In genomic region chr3:155861476-155862183, GRCh38 we compare ENCODE assay signal across 18 cellular contexts. TPM values are rescaled to one million over a fixed set of nuclear protein-coding genes. Genes with fewer than 3 reads are reported as not detected.
A peak's percentile ranks its signal among the peaks of the same experiment; 100 is the strongest.
DNase-seq lines count a peak whose midpoint lies in the region; ATAC-seq and TF ChIP-seq lines count a peak whose summit lies in the region.
"Had no signal": no experiment of that assay in that cellular context is flagged by ENCODE, and none has a peak within 500 bp of the region (broad histone marks: within the 10 kb centered on the region; RNA-seq: fewer than 3 reads in every experiment).

No MANE protein-coding gene starts in this region.

- H3K9me3 ChIP-seq in OCI-LY7 (ENCODE audit: low read length) (peaks cover 6% of the 10 kb centered on the region; the same call in 1 of the 2 replicates), osteoblast (ENCODE audit: low read depth, low read length) (no peaks in the 10 kb centered on the region)
- H3K9me3 ChIP-seq: colonic mucosa, thyroid gland had no signal

- no peaks in the 10 kb centered on the region for H4K20me1 ChIP-seq in OCI-LY7 (ENCODE audit: insufficient read depth, low read length)
- H4K20me1 ChIP-seq in osteoblast (ENCODE audit: insufficient read depth, low read length): no peaks in the 10 kb centered on the region

- TF ChIP-seq CTCF in OCI-LY7 (conservative IDR thresholded peaks at IDR 0.05; ENCODE audit: low read length) (no peak), osteoblast (IDR thresholded peaks at IDR 0.05; ENCODE audit: extremely low read depth, low read depth, low read length) (no peak)

- no peaks in the 10 kb centered on the region for H3K9me3 Mint-ChIP-seq in activated naive CD4-positive, alpha-beta T cell treated with anti-CD3 and anti-CD28 coated beads, Interleukin-2, amount 50 U/mL, for 72 hours
- H3K9me3 Mint-ChIP-seq in activated T-helper 2 cell treated with anti-CD3 and anti-CD28 coated beads, Interferon-gamma antibody, Interleukin-2, Interleukin-4, amounts not matched to agents 10 μg/mL and 5 μg/mL and 100 μg/mL, durations not matched to agents 14 hours and 24 hours and 36 hours: peaks cover 7% of the 10 kb centered on the region
- H3K9me3 Mint-ChIP-seq: stimulated activated naive B cell treated with anti-CD40 and anti-IgM and Interleukin-4, amounts not matched to agents 10 μg/mL and 1 μg/mL and 100 μg/mL, for 72 hours had no signal

- H3K27me3 Mint-ChIP-seq in activated T-helper 2 cell treated with anti-CD3 and anti-CD28 coated beads, Interferon-gamma antibody, Interleukin-2, Interleukin-4, amounts not matched to agents 10 μg/mL and 5 μg/mL and 100 μg/mL, durations not matched to agents 14 hours and 24 hours and 36 hours (ENCODE audit: low read depth): no peaks in the 10 kb centered on the region

- CTCF ChIA-PET in OCI-LY7 (lab: Charles Lee; ENCODE audit: unreplicated experiment): interaction anchor here (0.6 kb wide), 1 partner anchor 901 kb away, joined by 3 read pairs; no protein-coding TSS in a partner anchor

- no peak for DNase-seq in activated naive CD4-positive, alpha-beta T cell treated with anti-CD3 and anti-CD28 coated beads, Interleukin-2, amount 50 U/mL, for 72 hours (ENCODE audit: low spot score in 2 of 2)
- DNase-seq in activated naive CD4-positive, alpha-beta T cell (lab: John Stamatoyannopoulos, UW): no peak
- DNase-seq in OCI-LY7 (ENCODE audit: low spot score) (no peak), osteoblast (ENCODE audit: insufficient read length, low spot score, missing footprints) (no peak), left lobe of liver (ENCODE audit: low spot score) (no peak), C1 segment of cervical spinal cord (lab: John Stamatoyannopoulos, UW) (no peak)
- no peak for DNase-seq in activated T-helper 2 cell treated with anti-CD3 and anti-CD28 coated beads, Interferon-gamma antibody, Interleukin-2, Interleukin-4, amounts not matched to agents 10 μg/mL and 5 μg/mL and 100 μg/mL, durations not matched to agents 14 hours and 24 hours and 36 hours (ENCODE audit: low spot score)
- DNase-seq: colonic mucosa; glutamatergic neuron; left colon; NCI-H1930; NCI-H82; nephron progenitor cell; stimulated activated naive B cell treated with anti-CD40 and anti-IgM and Interleukin-4, amounts not matched to agents 10 μg/mL and 1 μg/mL and 100 μg/mL, for 72 hours; thyroid gland had no signal

- no peak overlapping the region for H3K4me2 ChIP-seq in OCI-LY7 (ENCODE audit: low read length)
- no peak overlapping the region for H3K4me2 ChIP-seq in osteoblast (ENCODE audit: insufficient read depth, low read length)

- no peak for ATAC-seq in activated naive CD4-positive, alpha-beta T cell treated with anti-CD3 and anti-CD28 coated beads, Interleukin-2, amount 50 U/mL, for 72 hours
- no peak for ATAC-seq in left lobe of liver
- ATAC-seq in GM21825 (IDR thresholded peaks at IDR 0.05; ENCODE audit: unreplicated experiment): no peak
- ATAC-seq: left colon; Panc1; stimulated activated naive B cell treated with anti-CD40 and anti-IgM and Interleukin-4, amounts not matched to agents 10 μg/mL and 1 μg/mL and 100 μg/mL, for 72 hours had no signal

- peaks cover 35% of the 10 kb centered on the region for H3K4me1 Mint-ChIP-seq in activated T-helper 2 cell treated with anti-CD3 and anti-CD28 coated beads, Interferon-gamma antibody, Interleukin-2, Interleukin-4, amounts not matched to agents 10 μg/mL and 5 μg/mL and 100 μg/mL, durations not matched to agents 14 hours and 24 hours and 36 hours (ENCODE audit: low read depth)

- H3K4me3 ChIP-seq in OCI-LY7 (ENCODE audit: low read depth, low read length, poor library complexity, severe bottlenecking): no peak overlapping the region
- no peak overlapping the region for H3K4me3 ChIP-seq in osteoblast (ENCODE audit: insufficient read depth, low read length)
- H3K4me3 ChIP-seq: colonic mucosa, GM23248, thyroid gland had no signal

- POLR2A ChIA-PET in OCI-LY7 (lab: Charles Lee): interaction anchor here (0.7 to 1.5 kb wide), 3 partner anchors 9 to 136 kb away, joined by 3 to 7 read pairs (median 3); partner anchors contain the start of gene GMPS

- intact Hi-C loops in OCI-LY7 (cut with micrococcal nuclease; ENCODE audit: unreplicated experiment): loop anchor here (10.0 kb wide), 1 partner anchor 507 kb away; no protein-coding TSS in a partner anchor
- intact Hi-C loops in activated T-helper 2 cell treated with anti-CD3 and anti-CD28 coated beads, Interferon-gamma antibody, Interleukin-2, Interleukin-4, amounts not matched to agents 10 μg/mL and 5 μg/mL and 100 μg/mL, durations not matched to agents 14 hours and 24 hours and 36 hours (cut with micrococcal nuclease): loop anchor here (1.0 to 10.0 kb wide), 3 partner anchors 7 to 117 kb away; partner anchors contain the start of genes GMPS, PLCH1 and SLC33A1

- H3K27me3 ChIP-seq in osteoblast (ENCODE audit: insufficient read depth, low read length): no peaks in the 10 kb centered on the region
- H3K27me3 ChIP-seq: colonic mucosa, thyroid gland had no signal

- H3K27ac ChIP-seq in OCI-LY7 (ENCODE audit: low read depth, low read length, poor library complexity, severe bottlenecking) (no peak overlapping the region), osteoblast (ENCODE audit: low read depth, low read length) (no peak overlapping the region)
- H3K27ac ChIP-seq: colonic mucosa, GM23248, thyroid gland had no signal

- H3K36me3 Mint-ChIP-seq in activated naive CD4-positive, alpha-beta T cell treated with anti-CD3 and anti-CD28 coated beads, Interleukin-2, amount 50 U/mL, for 72 hours: no peaks in the 10 kb centered on the region
- H3K36me3 Mint-ChIP-seq in activated T-helper 2 cell treated with anti-CD3 and anti-CD28 coated beads, Interferon-gamma antibody, Interleukin-2, Interleukin-4, amounts not matched to agents 10 μg/mL and 5 μg/mL and 100 μg/mL, durations not matched to agents 14 hours and 24 hours and 36 hours (ENCODE audit: low read depth): peaks cover 4% of the 10 kb centered on the region
- H3K36me3 Mint-ChIP-seq: stimulated activated naive B cell treated with anti-CD40 and anti-IgM and Interleukin-4, amounts not matched to agents 10 μg/mL and 1 μg/mL and 100 μg/mL, for 72 hours had no signal

- no TSS peak for BruUV-seq in OCI-LY7 (replicated peaks; lab: Mats Ljungman, UMichigan)

- H3K9me2 ChIP-seq in OCI-LY7 (ENCODE audit: insufficient read depth, low read length): no peaks in the 10 kb centered on the region

- H3K79me2 ChIP-seq in OCI-LY7 (ENCODE audit: insufficient read depth, low read depth, low read length): no peaks in the 10 kb centered on the region
- no peaks in the 10 kb centered on the region for H3K79me2 ChIP-seq in osteoblast (ENCODE audit: insufficient read depth, low read length)

- peak overlapping the region; percentile 39 to 83 for H3K27ac Mint-ChIP-seq in activated naive CD4-positive, alpha-beta T cell treated with anti-CD3 and anti-CD28 coated beads, Interleukin-2, amount 50 U/mL, for 72 hours
- H3K27ac Mint-ChIP-seq in activated T-helper 2 cell treated with anti-CD3 and anti-CD28 coated beads, Interferon-gamma antibody, Interleukin-2, Interleukin-4, amounts not matched to agents 10 μg/mL and 5 μg/mL and 100 μg/mL, durations not matched to agents 14 hours and 24 hours and 36 hours: peak overlapping the region; percentile 71
- H3K27ac Mint-ChIP-seq: nephron progenitor cell; stimulated activated naive B cell treated with anti-CD40 and anti-IgM and Interleukin-4, amounts not matched to agents 10 μg/mL and 1 μg/mL and 100 μg/mL, for 72 hours had no signal

- H3K4me1 ChIP-seq in OCI-LY7 (ENCODE audit: insufficient read depth, low read length, poor library complexity, severe bottlenecking): no peaks in the 10 kb centered on the region
- no peaks in the 10 kb centered on the region for H3K4me1 ChIP-seq in osteoblast (ENCODE audit: insufficient read depth, low read length)
- H3K4me1 ChIP-seq: colonic mucosa, thyroid gland had no signal

- H2AFZ ChIP-seq in OCI-LY7 (ENCODE audit: low read length) (peak overlapping the region; percentile 55; the same call in 1 of the 2 replicates), osteoblast (ENCODE audit: low read length) (peak overlapping the region; percentile 1)

- H3K4me3 Mint-ChIP-seq in activated T-helper 2 cell treated with anti-CD3 and anti-CD28 coated beads, Interferon-gamma antibody, Interleukin-2, Interleukin-4, amounts not matched to agents 10 μg/mL and 5 μg/mL and 100 μg/mL, durations not matched to agents 14 hours and 24 hours and 36 hours (ENCODE audit: low read depth): no peak overlapping the region
- H3K4me3 Mint-ChIP-seq: nephron progenitor cell; stimulated activated naive B cell treated with anti-CD40 and anti-IgM and Interleukin-4, amounts not matched to agents 10 μg/mL and 1 μg/mL and 100 μg/mL, for 72 hours had no signal

- H3K36me3 ChIP-seq in OCI-LY7 (ENCODE audit: insufficient read depth, low read length) (no peaks in the 10 kb centered on the region), osteoblast (ENCODE audit: insufficient read depth, low read length) (no peaks in the 10 kb centered on the region)
- H3K36me3 ChIP-seq: colonic mucosa, thyroid gland had no signal

RNA-seq across cellular contexts. Expression of gene SLC33A1, which starts 7.4 kb away (rescaled TPM):
- 10 to 100 TPM; 23.5 to 25.1 TPM for total RNA-seq in activated naive CD4-positive, alpha-beta T cell treated with anti-CD3 and anti-CD28 coated beads, Interleukin-2, amount 50 U/mL, for 72 hours
- total RNA-seq in OCI-LY7 (2014; rRNA removed; shearing (Covaris generic)): 20.9 and 21.9 TPM in 2 replicates
- total RNA-seq in OCI-LY7 (2022) (26.4 and 27.6 TPM in 2 replicates), osteoblast (35.7 and 36.9 TPM in 2 replicates), left lobe of liver (39.7 TPM)
- total RNA-seq in activated T-helper 2 cell treated with anti-CD3 and anti-CD28 coated beads, Interferon-gamma antibody, Interleukin-2, Interleukin-4, amounts not matched to agents 10 μg/mL and 5 μg/mL and 100 μg/mL, durations not matched to agents 14 hours and 24 hours and 36 hours: 30.2 and 33.6 TPM in 2 replicates

RNA-seq across cellular contexts. Expression of gene GMPS, which starts 8.8 kb away (rescaled TPM):
- total RNA-seq in activated naive CD4-positive, alpha-beta T cell treated with anti-CD3 and anti-CD28 coated beads, Interleukin-2, amount 50 U/mL, for 72 hours: 100 to 1,000 TPM; 116 to 122 TPM
- 32.3 and 37.6 TPM in 2 replicates for total RNA-seq in OCI-LY7 (2014; rRNA removed; shearing (Covaris generic))
- total RNA-seq in OCI-LY7 (2022): 116 and 118 TPM in 2 replicates
- 135 and 136 TPM in 2 replicates for total RNA-seq in activated T-helper 2 cell treated with anti-CD3 and anti-CD28 coated beads, Interferon-gamma antibody, Interleukin-2, Interleukin-4, amounts not matched to agents 10 μg/mL and 5 μg/mL and 100 μg/mL, durations not matched to agents 14 hours and 24 hours and 36 hours
- 41.3 and 43.9 TPM in 2 replicates for total RNA-seq in osteoblast
- total RNA-seq in left lobe of liver: 14.6 TPM

RNA-seq across cellular contexts. Expression of gene C3orf33, which starts 55.6 kb away (rescaled TPM):
- total RNA-seq in activated naive CD4-positive, alpha-beta T cell treated with anti-CD3 and anti-CD28 coated beads, Interleukin-2, amount 50 U/mL, for 72 hours: 1 to 10 TPM; 1.7 to 3.3 TPM
- 0.38 and 0.49 TPM in 2 replicates for total RNA-seq in OCI-LY7 (2014; rRNA removed; shearing (Covaris generic))
- total RNA-seq in OCI-LY7 (2022): 0.40 and 0.74 TPM in 2 replicates
- 1.7 and 2.1 TPM in 2 replicates for total RNA-seq in activated T-helper 2 cell treated with anti-CD3 and anti-CD28 coated beads, Interferon-gamma antibody, Interleukin-2, Interleukin-4, amounts not matched to agents 10 μg/mL and 5 μg/mL and 100 μg/mL, durations not matched to agents 14 hours and 24 hours and 36 hours
- 2.5 and 4.7 TPM in 2 replicates for total RNA-seq in osteoblast
- total RNA-seq in left lobe of liver: 0.70 TPM
